In the genomic region with DNA sequence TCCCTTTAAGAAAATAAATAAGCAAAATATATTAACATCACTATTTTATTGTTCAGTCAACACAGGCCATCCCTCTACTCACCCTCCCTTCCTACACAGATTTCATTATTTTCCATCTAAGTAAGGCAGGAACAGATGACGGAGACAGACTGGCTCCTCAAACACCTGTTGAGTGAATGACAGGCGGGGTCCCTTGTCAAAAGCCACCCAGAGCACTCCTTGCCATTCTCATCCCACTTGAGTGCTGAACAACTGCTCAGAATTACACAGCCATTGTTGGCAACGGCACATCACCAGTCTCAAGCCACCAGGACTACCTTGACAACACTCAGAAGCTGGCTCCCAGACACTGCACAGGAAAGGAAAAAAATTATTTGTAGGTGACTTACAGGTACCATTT, we compare ENCODE assay signal across 17 cellular contexts.
"Had no signal": no experiment of that assay in that cellular context is flagged by ENCODE, and none has a peak within 500 bp of the region (broad histone marks: within the 10 kb centered on the region; RNA-seq: fewer than 3 reads in every experiment).

No MANE protein-coding gene starts in this region.

- H3K27ac ChIP-seq: breast epithelium, esophagus squamous epithelium, psoas muscle, spleen, tibial nerve had no signal

- DNase-seq: activated CD4-positive, alpha-beta memory T cell treated with anti-CD3 and anti-CD28 coated beads for 36 hours; activated gamma-delta T cell; activated naive CD8-positive, alpha-beta T cell treated with anti-CD3 and anti-CD28 coated beads, Interleukin-2, amount 10 ng/mL, durations not matched to agents 7 days and 5 days; activated T-cell treated with anti-CD3 and anti-CD28 coated beads, Interleukin-2, amount 50 U/mL, for 48 hours; anterior cingulate cortex; esophagus squamous epithelium; foreskin fibroblast; mammary epithelial cell; naive thymus-derived CD8-positive, alpha-beta T cell; nucleus accumbens; psoas muscle; spleen; stimulated activated CD4-positive, alpha-beta T cell treated with anti-CD3 and anti-CD28 coated beads, Interleukin-1b, Interleukin-23, amount 100 ng/mL, for 48 hours had no signal

- H3K9me3 ChIP-seq: breast epithelium, esophagus squamous epithelium, psoas muscle, spleen, tibial nerve had no signal

- H3K27me3 ChIP-seq: breast epithelium, tibial nerve had no signal

- H3K4me3 ChIP-seq: breast epithelium, esophagus squamous epithelium, psoas muscle, spleen, tibial nerve had no signal

- ATAC-seq: naive thymus-derived CD8-positive, alpha-beta T cell; sciatic nerve; stimulated activated memory B cell treated with anti-CD40 and anti-IgM and Interleukin-4, amounts not matched to agents 10 μg/mL and 1 μg/mL and 100 μg/mL, for 72 hours had no signal

- H3K36me3 ChIP-seq: breast epithelium, esophagus squamous epithelium, spleen, tibial nerve had no signal
